ENCODE assay signal across 12 cellular contexts in the genomic region with DNA sequence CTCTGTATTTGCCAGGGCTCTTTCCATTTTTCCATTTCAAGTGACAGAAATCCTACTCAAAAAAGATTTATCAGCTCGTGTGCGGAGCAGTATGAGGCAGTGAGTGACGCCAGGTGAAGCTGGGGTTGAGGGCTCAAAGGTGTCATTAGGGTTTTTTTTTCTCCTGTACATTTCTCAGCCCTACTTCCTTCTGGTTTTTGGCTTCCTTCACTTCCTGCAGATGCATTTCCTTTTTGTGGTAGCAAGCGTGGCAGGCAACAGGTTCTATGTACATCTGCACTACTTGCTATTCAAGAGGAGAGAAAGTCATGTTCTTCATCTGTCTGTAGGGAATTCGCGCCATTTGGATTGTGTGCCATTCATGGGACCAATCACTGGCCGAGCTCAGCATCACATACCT. TPM values are rescaled to one million over a fixed set of nuclear protein-coding genes. Genes with fewer than 3 reads are reported as not detected.
A peak's percentile ranks its signal among the peaks of the same experiment; 100 is the strongest.
DNase-seq lines count a peak whose midpoint lies in the region; ATAC-seq and TF ChIP-seq lines count a peak whose summit lies in the region.
"Had no signal": no experiment of that assay in that cellular context is flagged by ENCODE, and none has a peak within 500 bp of the region (broad histone marks: within the 10 kb centered on the region; RNA-seq: fewer than 3 reads in every experiment).

No MANE protein-coding gene starts in this region.

- no peaks in the 10 kb centered on the region for H3K27me3 Mint-ChIP-seq in activated CD4-positive, alpha-beta T cell treated with anti-CD3 and anti-CD28 coated beads for 36 hours

- peak overlapping the region; percentile 64 for H3K27ac Mint-ChIP-seq in activated CD4-positive, alpha-beta T cell treated with anti-CD3 and anti-CD28 coated beads for 36 hours

- intact Hi-C loops in activated CD4-positive, alpha-beta T cell treated with anti-CD3 and anti-CD28 coated beads for 36 hours (cut with DNase I, micrococcal nuclease): no loop called here
- intact Hi-C loops in spleen (cut with DNase I; ENCODE audit: low total_unique reads): no loop called here

- 17 to 35% (median 27%) methylated on average over 7 of the region's 7 CpGs for WGBS in spleen, 5 donors

- H3K36me3 Mint-ChIP-seq in activated CD4-positive, alpha-beta T cell treated with anti-CD3 and anti-CD28 coated beads for 36 hours (ENCODE audit: low read depth): peaks cover 2% of the 10 kb centered on the region

- no peaks in the 10 kb centered on the region for H3K9me3 Mint-ChIP-seq in activated CD4-positive, alpha-beta T cell treated with anti-CD3 and anti-CD28 coated beads for 36 hours (ENCODE audit: low read depth)

- ATAC-seq in activated CD4-positive, alpha-beta T cell treated with anti-CD3 and anti-CD28 coated beads for 36 hours: peak; percentile 47
- ATAC-seq in GM21717 (IDR thresholded peaks at IDR 0.05; ENCODE audit: unreplicated experiment) (no peak), GM18520 (IDR thresholded peaks at IDR 0.05; ENCODE audit: unreplicated experiment) (no peak), left lobe of liver (no peak)
- ATAC-seq: A549 had no signal

- POLR2A ChIA-PET in activated CD4-positive, alpha-beta T cell treated with anti-CD3 and anti-CD28 coated beads for 36 hours (lab: Charles Lee): no interaction called here

- H3K4me3 ChIP-seq in Peyer's patch (no peak overlapping the region), spleen (peak overlapping the region in 2 of 8 donors; percentile 5 to 53)
- H3K4me3 ChIP-seq: A549 had no signal

- CTCF ChIA-PET in activated CD4-positive, alpha-beta T cell treated with anti-CD3 and anti-CD28 coated beads for 36 hours (lab: Charles Lee): interaction anchor here (0.8 kb wide), 1 partner anchor 16 kb away, joined by 3 read pairs; no protein-coding TSS in a partner anchor

- H3K9me3 ChIP-seq in Peyer's patch (no peaks in the 10 kb centered on the region), spleen (peaks cover 0 to 9% (median 0%) of the 10 kb centered on the region in 8 donors)
- H3K9me3 ChIP-seq: A549 had no signal

- H3K27ac ChIP-seq in Peyer's patch: peak overlapping the region; percentile 13 to 68 (median 51)
- peak overlapping the region; percentile 16 to 86 (median 65) for H3K27ac ChIP-seq in spleen
- H3K27ac ChIP-seq: A549 had no signal

- TF ChIP-seq POLR2A in Peyer's patch (IDR thresholded peaks at IDR 0.05) (peak in 1 of 2 donors; percentile 23), spleen (IDR thresholded peaks at IDR 0.05) (no peak)

- H3K27me3 ChIP-seq in Peyer's patch: no peaks in the 10 kb centered on the region
- H3K27me3 ChIP-seq in spleen (replicated peaks in 1 of 7): no peaks in the 10 kb centered on the region

- H3K4me1 Mint-ChIP-seq in activated CD4-positive, alpha-beta T cell treated with anti-CD3 and anti-CD28 coated beads for 36 hours: peaks cover 74% of the 10 kb centered on the region

- DNase-seq in activated CD4-positive, alpha-beta T cell treated with anti-CD3 and anti-CD28 coated beads for 36 hours: peak; percentile 32
- no peak for DNase-seq in activated CD4-positive, alpha-beta T cell treated with anti-CD3 and anti-CD28 coated beads, Interleukin-2, amount 50 U/mL, for 48 hours
- DNase-seq in Peyer's patch: peak in 2 of 3 donors; percentile 58 to 70
- DNase-seq in activated effector memory CD4-positive, alpha-beta T cell treated with anti-CD3 and anti-CD28 coated beads, Interleukin-2, amount 50 U/mL, for 16 hours: peak; percentile 64
- no peak for DNase-seq in spleen
- no peak for DNase-seq in left lobe of liver (ENCODE audit: low spot score)
- DNase-seq: NCI-H1092, NCI-H82 had no signal

- H3K4me3 Mint-ChIP-seq in activated CD4-positive, alpha-beta T cell treated with anti-CD3 and anti-CD28 coated beads for 36 hours: peak overlapping the region; percentile 30

- no peak for TF ChIP-seq CTCF in Peyer's patch (IDR thresholded peaks at IDR 0.05)
- TF ChIP-seq CTCF in spleen (IDR thresholded peaks at IDR 0.05 in 8 of 11, conservative IDR thresholded peaks at IDR 0.05 in 3 of 11): peak in 1 of 11 experiments; percentile 10

- H3K4me1 ChIP-seq in Peyer's patch (no peaks in the 10 kb centered on the region), spleen (peaks cover 3 to 72% (median 36%) of the 10 kb centered on the region in 6 donors)
- H3K4me1 ChIP-seq: A549 had no signal

- H3K36me3 ChIP-seq in Peyer's patch (no peaks in the 10 kb centered on the region), spleen (no peaks in the 10 kb centered on the region)

RNA-seq across cellular contexts. Expression of gene AOAH, which starts 52.8 kb away (rescaled TPM):
- 10 to 100 TPM in 1 of 2 experiments, 1 to 10 TPM in 1; 9.2 to 10.0 TPM for total RNA-seq in activated CD4-positive, alpha-beta T cell treated with anti-CD3 and anti-CD28 coated beads for 36 hours
- 10 to 100 TPM; 33.3 to 60.2 (median 43.6) TPM for total RNA-seq in Peyer's patch
- 100 to 1,000 TPM; 141 to 316 (median 211) TPM for total RNA-seq in spleen
- polyA plus RNA-seq in spleen: 10 to 100 TPM; 30.3 to 65.8 (median 49.6) TPM
- total RNA-seq in left lobe of liver: 3.3 TPM
- total RNA-seq: astrocyte had no signal

Comparison
In these comparisons a context has a peak if more than half of its experiments do, and no peak if none do; other contexts are left out.
1. DNase-seq: peak in activated CD4-positive, alpha-beta T cell treated with anti-CD3 and anti-CD28 coated beads for 36 hours (single experiment), Peyer's patch (2 of 3) and activated effector memory CD4-positive, alpha-beta T cell treated with anti-CD3 and anti-CD28 coated beads, Interleukin-2, amount 50 U/mL, for 16 hours (single experiment); none in activated CD4-positive, alpha-beta T cell treated with anti-CD3 and anti-CD28 coated beads, Interleukin-2, amount 50 U/mL, for 48 hours (0 of 2), spleen (single experiment) and left lobe of liver (single experiment).